1 cellular context compared by ENCODE assay signal in genomic region chr10:99976886-99977391, GRCh38.
TF ChIP-seq lines count a peak whose summit lies in the region.

No MANE protein-coding gene starts in this region.

TF ChIP-seq in SK-N-SH, 30 proteins besides CTCF, POLR2A, EP300 and RAD21 (continued from another document):
- no peak for TF ChIP-seq RCOR1 (IDR thresholded peaks at IDR 0.05; ENCODE audit: low read length)
- no peak for TF ChIP-seq MXI1 (IDR thresholded peaks at IDR 0.05; ENCODE audit: low read depth, low read length)
- no peak for TF ChIP-seq NRF1 (IDR thresholded peaks at IDR 0.05; ENCODE audit: low read depth, low read length)
- TF ChIP-seq FOSL2 (IDR thresholded peaks at IDR 0.05; ENCODE audit: borderline replicate concordance, low read depth) = peak; percentile 79
- 0 out of 2 replicates have a peak, but pooled peaks have one; percentile 22 for TF ChIP-seq MAX (IDR thresholded peaks at IDR 0.05; ENCODE audit: low read depth)
- TF ChIP-seq GATA2 (CRISPR knock-in tag; IDR thresholded peaks at IDR 0.05) = no peak
- TF ChIP-seq MEF2A (IDR thresholded peaks at IDR 0.05; ENCODE audit: borderline replicate concordance, low read depth) = peak; percentile 30; the same call in 1 of the 2 replicates
- no peak for TF ChIP-seq TAF1 (IDR thresholded peaks at IDR 0.05; ENCODE audit: borderline replicate concordance, low read depth, low read length)
- no peak for TF ChIP-seq FOXM1 (IDR thresholded peaks at IDR 0.05; ENCODE audit: low read depth)
- peak; percentile 80 for TF ChIP-seq JUND (IDR thresholded peaks at IDR 0.05)
- TF ChIP-seq GABPA (IDR thresholded peaks at IDR 0.05; ENCODE audit: low read depth) = no peak
